Comparison of ENCODE assay signal across 17 cellular contexts in the genomic region with DNA sequence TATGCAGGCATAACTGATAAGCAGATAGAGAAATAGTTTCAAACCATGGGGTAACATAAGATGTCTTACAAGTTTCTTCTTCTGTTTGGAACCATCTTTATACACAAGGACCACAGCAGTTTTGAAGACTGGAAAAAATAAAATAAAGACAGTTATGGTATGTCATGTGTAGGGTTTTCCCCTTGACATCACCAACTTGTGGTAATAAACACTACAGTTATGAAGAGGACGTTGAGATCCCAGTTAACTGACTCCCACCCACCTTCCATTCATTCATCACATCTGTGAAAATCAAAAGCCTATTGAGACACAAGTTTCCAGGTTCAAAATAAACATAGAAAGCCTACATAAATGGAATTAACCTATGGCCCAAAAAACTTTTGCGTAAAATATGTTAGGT.
DNase-seq lines count a peak whose midpoint lies in the region; ATAC-seq, FAIRE-seq and TF ChIP-seq lines count a peak whose summit lies in the region.
"Had no signal": no experiment of that assay in that cellular context is flagged by ENCODE, and none has a peak within 500 bp of the region (broad histone marks: within the 10 kb centered on the region; RNA-seq: fewer than 3 reads in every experiment).

No MANE protein-coding gene starts in this region.

- CTCF ChIA-PET in activated naive CD4-positive, alpha-beta T cell treated with anti-CD3 and anti-CD28 coated beads for 36 hours (lab: Charles Lee), result interaction anchor here (0.9 to 3.2 kb wide), 3 partner anchors 12 to 50 kb away, joined by 4 to 23 read pairs (median 5); no protein-coding TSS in a partner anchor

- intact Hi-C loops in activated naive CD4-positive, alpha-beta T cell treated with anti-CD3 and anti-CD28 coated beads for 36 hours (cut with micrococcal nuclease), result loop anchor here (1.0 to 5.0 kb wide), 4 partner anchors 14 to 1146 kb away; partner anchors contain the start of gene MIS18A

- peak; percentile 49 for ATAC-seq in HG02884 (IDR thresholded peaks at IDR 0.05; ENCODE audit: unreplicated experiment)
- peak; percentile 73 for ATAC-seq in activated T-helper 17 cell treated with anti-CD3 and anti-CD28 coated beads, Interleukin-2, amount 50 U/mL, for 72 hours (replicated peaks)

- H3K4me3 Mint-ChIP-seq in activated naive CD4-positive, alpha-beta T cell treated with anti-CD3 and anti-CD28 coated beads for 36 hours, result no peak overlapping the region
- H3K4me3 Mint-ChIP-seq in activated T-helper 17 cell treated with anti-CD3 and anti-CD28 coated beads, Interleukin-2, amount 50 U/mL, for 72 hours, result peak overlapping the region; percentile 79
- peak overlapping the region; percentile 50 for H3K4me3 Mint-ChIP-seq in stimulated activated naive CD8-positive, alpha-beta T cell treated with anti-CD3 and anti-CD28 coated beads, Interleukin-15, Interleukin-2, amounts not matched to agents 100 ng/mL and 50 ng/mL, for 24 hours
- H3K4me3 Mint-ChIP-seq: H9 had no signal

- no peaks in the 10 kb centered on the region for H3K9me3 Mint-ChIP-seq in activated naive CD4-positive, alpha-beta T cell treated with anti-CD3 and anti-CD28 coated beads for 36 hours
- H3K9me3 Mint-ChIP-seq in activated T-helper 17 cell treated with anti-CD3 and anti-CD28 coated beads, Interleukin-2, amount 50 U/mL, for 72 hours, result no peaks in the 10 kb centered on the region
- no peaks in the 10 kb centered on the region for H3K9me3 Mint-ChIP-seq in stimulated activated naive CD8-positive, alpha-beta T cell treated with anti-CD3 and anti-CD28 coated beads, Interleukin-15, Interleukin-2, amounts not matched to agents 100 ng/mL and 50 ng/mL, for 24 hours
- H3K9me3 Mint-ChIP-seq: H9 had no signal

- H3K27me3 Mint-ChIP-seq in activated naive CD4-positive, alpha-beta T cell treated with anti-CD3 and anti-CD28 coated beads for 36 hours (ENCODE audit: low read depth), result no peaks in the 10 kb centered on the region
- H3K27me3 Mint-ChIP-seq in activated T-helper 17 cell treated with anti-CD3 and anti-CD28 coated beads, Interleukin-2, amount 50 U/mL, for 72 hours, result no peaks in the 10 kb centered on the region
- H3K27me3 Mint-ChIP-seq in stimulated activated naive CD8-positive, alpha-beta T cell treated with anti-CD3 and anti-CD28 coated beads, Interleukin-15, Interleukin-2, amounts not matched to agents 100 ng/mL and 50 ng/mL, for 24 hours, result no peaks in the 10 kb centered on the region

- FAIRE-seq in GM12892 (lab: Jason Lieb, UNC), result no peak

- H3K4me1 Mint-ChIP-seq in activated naive CD4-positive, alpha-beta T cell treated with anti-CD3 and anti-CD28 coated beads for 36 hours (ENCODE audit: low read depth), result peaks cover 59% of the 10 kb centered on the region
- H3K4me1 Mint-ChIP-seq in activated T-helper 17 cell treated with anti-CD3 and anti-CD28 coated beads, Interleukin-2, amount 50 U/mL, for 72 hours, result peaks cover 52% of the 10 kb centered on the region
- peaks cover 49% of the 10 kb centered on the region for H3K4me1 Mint-ChIP-seq in stimulated activated naive CD8-positive, alpha-beta T cell treated with anti-CD3 and anti-CD28 coated beads, Interleukin-15, Interleukin-2, amounts not matched to agents 100 ng/mL and 50 ng/mL, for 24 hours (ENCODE audit: low read depth)

- TF ChIP-seq POLR2A in GM12892 (IDR thresholded peaks at IDR 0.05; ENCODE audit: low read depth, low read length), result no peak

- H3K27ac Mint-ChIP-seq in activated naive CD4-positive, alpha-beta T cell treated with anti-CD3 and anti-CD28 coated beads for 36 hours, result peak overlapping the region; percentile 83
- peak overlapping the region; percentile 93 for H3K27ac Mint-ChIP-seq in activated T-helper 17 cell treated with anti-CD3 and anti-CD28 coated beads, Interleukin-2, amount 50 U/mL, for 72 hours
- peak overlapping the region; percentile 53 for H3K27ac Mint-ChIP-seq in stimulated activated naive CD8-positive, alpha-beta T cell treated with anti-CD3 and anti-CD28 coated beads, Interleukin-15, Interleukin-2, amounts not matched to agents 100 ng/mL and 50 ng/mL, for 24 hours
- H3K27ac Mint-ChIP-seq: H9 had no signal

- H3K36me3 Mint-ChIP-seq in activated naive CD4-positive, alpha-beta T cell treated with anti-CD3 and anti-CD28 coated beads for 36 hours (ENCODE audit: low read depth), result peaks cover 75% of the 10 kb centered on the region
- H3K36me3 Mint-ChIP-seq in activated T-helper 17 cell treated with anti-CD3 and anti-CD28 coated beads, Interleukin-2, amount 50 U/mL, for 72 hours (ENCODE audit: low read depth), result peaks cover 96% of the 10 kb centered on the region
- H3K36me3 Mint-ChIP-seq in stimulated activated naive CD8-positive, alpha-beta T cell treated with anti-CD3 and anti-CD28 coated beads, Interleukin-15, Interleukin-2, amounts not matched to agents 100 ng/mL and 50 ng/mL, for 24 hours (ENCODE audit: low read depth), result peaks cover 73% of the 10 kb centered on the region

- DNase-seq in activated naive CD4-positive, alpha-beta T cell treated with anti-CD3 and anti-CD28 coated beads for 36 hours, result peak; percentile 28
- no peak for DNase-seq in activated naive CD4-positive, alpha-beta T cell treated with Interleukin-2 at 50 U/mL for 16 hours
- no peak for DNase-seq in SW 1271 (lab: John Stamatoyannopoulos, UW)
- no peak for DNase-seq in GM12892 (ENCODE audit: insufficient read length)
- DNase-seq: BE2C, DMS 273 treated with DMSO at 0.1 percent for 48 hours, H9, Kasumi-1, NCI-H1417 treated with DMSO at 0.1 percent for 48 hours, NCI-H2029, NCI-H2171 treated with DMSO at 0.1 percent for 48 hours, NCI-H510A, Peyer's patch, Right ventricle myocardium superior had no signal
